ENCODE assay signal across 19 cellular contexts in genomic region chr9:84419203-84419602, GRCh38.
DNase-seq lines count a peak whose midpoint lies in the region; ATAC-seq and TF ChIP-seq lines count a peak whose summit lies in the region.
"Had no signal": no experiment of that assay in that cellular context is flagged by ENCODE, and none has a peak within 500 bp of the region (broad histone marks: within the 10 kb centered on the region; RNA-seq: fewer than 3 reads in every experiment).

No MANE protein-coding gene starts in this region.

- H4K5ac ChIP-seq in H9 (ENCODE audit: insufficient read length, low read depth, low read length) = no peak overlapping the region

- H3K27ac Mint-ChIP-seq in H9 = no peak overlapping the region
- no peak overlapping the region for H3K27ac Mint-ChIP-seq in naive thymus-derived CD8-positive, alpha-beta T cell
- H3K27ac Mint-ChIP-seq: activated T-helper 17 cell treated with anti-CD3 and anti-CD28 coated beads, Interleukin-2, amount 50 U/mL, for 72 hours; naive thymus-derived CD4-positive, alpha-beta T cell; stimulated activated naive CD8-positive, alpha-beta T cell treated with anti-CD3 and anti-CD28 coated beads, Interleukin-15, Interleukin-2, amounts not matched to agents 100 ng/mL and 50 ng/mL, for 24 hours; T-helper 2 cell treated with Interferon-gamma antibody and Interleukin-4, amounts not matched to agents 5 μg/mL and 100 μg/mL, for 36 hours had no signal

- 0 out of 2 replicates have a peak, but pooled peaks have one; percentile 12 for TF ChIP-seq CTCF in AG10803 (conservative IDR thresholded peaks at IDR 0.05; ENCODE audit: low read length)
- TF ChIP-seq CTCF in H9 (conservative IDR thresholded peaks at IDR 0.05) = peak; percentile 60
- TF ChIP-seq CTCF in PC-3 (conservative IDR thresholded peaks at IDR 0.05; ENCODE audit: low read depth, low read length) = peak; percentile 40; the same call in 1 of the 2 replicates

- H3K18ac ChIP-seq in H9 (ENCODE audit: insufficient read length, low read depth, low read length) = no peak overlapping the region

- no peak overlapping the region for H4K91ac ChIP-seq in H9 (ENCODE audit: insufficient read length, low read depth, low read length)

- H3K27ac ChIP-seq in H9 (ENCODE audit: insufficient read length, low read depth, low read length) (no peak overlapping the region), PC-3 (ENCODE audit: low read length) (no peak overlapping the region), caudate nucleus (ENCODE audit: low read depth, low read length) (no peak overlapping the region)
- H3K27ac ChIP-seq: body of pancreas, HL-60, RWPE1 had no signal

- H3K9ac ChIP-seq in H9 (ENCODE audit: extremely low read depth, insufficient read length, low read length) (no peak overlapping the region), PC-3 (ENCODE audit: low read length) (no peak overlapping the region)

- WGBS in H9 (ENCODE audit: extremely low coverage, insufficient read length, low lambda C conversion rate) = no CpG with 5 or more reads among the region's 2 CpGs

- H4K20me1 ChIP-seq in H9 (ENCODE audit: control insufficient read depth, insufficient read depth, insufficient read length) = no peaks in the 10 kb centered on the region
- no peaks in the 10 kb centered on the region for H4K20me1 ChIP-seq in PC-3 (ENCODE audit: low read length)

- H4K8ac ChIP-seq in H9 (replicated peaks; ENCODE audit: insufficient read length, low read depth, low read length) = no peak overlapping the region

- ATAC-seq in PC-3 = no peak
- no peak for ATAC-seq in naive thymus-derived CD8-positive, alpha-beta T cell
- ATAC-seq: activated T-helper 17 cell treated with anti-CD3 and anti-CD28 coated beads, Interleukin-2, amount 50 U/mL, for 72 hours; body of pancreas; naive thymus-derived CD4-positive, alpha-beta T cell had no signal

- H2AFZ ChIP-seq in H9 (ENCODE audit: low read length) (no peak overlapping the region), PC-3 (ENCODE audit: low read length) (no peak overlapping the region)

- H2BK12ac ChIP-seq in H9 (ENCODE audit: insufficient read length, low read depth, low read length) = no peak overlapping the region

- no peak overlapping the region for H3K4me3 Mint-ChIP-seq in H9
- H3K4me3 Mint-ChIP-seq in naive thymus-derived CD8-positive, alpha-beta T cell = no peak overlapping the region
- H3K4me3 Mint-ChIP-seq: activated T-helper 17 cell treated with anti-CD3 and anti-CD28 coated beads, Interleukin-2, amount 50 U/mL, for 72 hours; naive thymus-derived CD4-positive, alpha-beta T cell; stimulated activated naive CD8-positive, alpha-beta T cell treated with anti-CD3 and anti-CD28 coated beads, Interleukin-15, Interleukin-2, amounts not matched to agents 100 ng/mL and 50 ng/mL, for 24 hours; T-helper 2 cell treated with Interferon-gamma antibody and Interleukin-4, amounts not matched to agents 5 μg/mL and 100 μg/mL, for 36 hours had no signal

- H3K4me1 ChIP-seq in H9 (ENCODE audit: insufficient read depth, low read length) = no peaks in the 10 kb centered on the region
- no peaks in the 10 kb centered on the region for H3K4me1 ChIP-seq in PC-3 (ENCODE audit: insufficient read depth, low read length)
- H3K4me1 ChIP-seq: body of pancreas had no signal

- no peaks in the 10 kb centered on the region for H3K79me1 ChIP-seq in H9 (ENCODE audit: insufficient read depth, low read depth, low read length, poor library complexity, severe bottlenecking)

- no peak overlapping the region for H3K14ac ChIP-seq in H9 (ENCODE audit: insufficient read depth, low read length)

- H3T11ph ChIP-seq in H9 (ENCODE audit: low read length) = no peak overlapping the region

- H3K4ac ChIP-seq in H9 (ENCODE audit: low read depth, low read length) = no peak overlapping the region

- H3K4me3 ChIP-seq in AG10803 (ENCODE audit: low read length) (no peak overlapping the region), PC-3 (ENCODE audit: low read length) (no peak overlapping the region)
- H3K4me3 ChIP-seq: body of pancreas had no signal

- H3K36me3 Mint-ChIP-seq in H9 (ENCODE audit: insufficient read depth in 1 of 3, low read depth in 3 of 3) = peaks cover 5 to 11% (median 5%) of the 10 kb centered on the region in 3 experiments
- H3K36me3 Mint-ChIP-seq in naive thymus-derived CD8-positive, alpha-beta T cell = peaks cover 0 to 7% (median 4%) of the 10 kb centered on the region in 3 donors
- H3K36me3 Mint-ChIP-seq: naive thymus-derived CD4-positive, alpha-beta T cell had no signal

- no peak overlapping the region for H2BK15ac ChIP-seq in H9 (ENCODE audit: low read depth, low read length)

- H3K9me2 ChIP-seq in PC-3 (replicated peaks; ENCODE audit: low read length) = no peaks in the 10 kb centered on the region

- H2BK120ac ChIP-seq in H9 (ENCODE audit: low read depth, low read length, poor library complexity, severe bottlenecking) = no peak overlapping the region

- intact Hi-C loops in PC-3 (cut with micrococcal nuclease) = no loop called here

- no peaks in the 10 kb centered on the region for H3K27me3 Mint-ChIP-seq in H9 (ENCODE audit: low read depth)
- H3K27me3 Mint-ChIP-seq in naive thymus-derived CD8-positive, alpha-beta T cell = peaks cover 0 to 42% (median 18%) of the 10 kb centered on the region in 5 donors

- peaks cover 12% of the 10 kb centered on the region for H3K9me3 ChIP-seq in H9 (ENCODE audit: control insufficient read depth, low read depth, low read length)
- no peaks in the 10 kb centered on the region for H3K9me3 ChIP-seq in PC-3 (ENCODE audit: low read length)
- H3K9me3 ChIP-seq: body of pancreas had no signal

- H3K4me1 Mint-ChIP-seq in H9 = no peaks in the 10 kb centered on the region
- peaks cover 0 to 2% (median 0%) of the 10 kb centered on the region in 4 donors for H3K4me1 Mint-ChIP-seq in naive thymus-derived CD8-positive, alpha-beta T cell
- H3K4me1 Mint-ChIP-seq: activated T-helper 17 cell treated with anti-CD3 and anti-CD28 coated beads, Interleukin-2, amount 50 U/mL, for 72 hours; naive thymus-derived CD4-positive, alpha-beta T cell had no signal

- peaks cover 10% of the 10 kb centered on the region in 2 experiments for H3K9me3 Mint-ChIP-seq in H9
- peaks cover 0 to 13% (median 6%) of the 10 kb centered on the region in 9 donors for H3K9me3 Mint-ChIP-seq in naive thymus-derived CD8-positive, alpha-beta T cell

- POLR2A ChIA-PET in PC-3 (lab: Charles Lee; ENCODE audit: unreplicated experiment) = no interaction called here
- POLR2A ChIA-PET in naive thymus-derived CD8-positive, alpha-beta T cell (lab: Charles Lee) = no interaction called here

- no peak overlapping the region for H2BK5ac ChIP-seq in H9 (ENCODE audit: insufficient read length, low read length)

- H2BK20ac ChIP-seq in H9 (ENCODE audit: low read depth, low read length, poor library complexity, severe bottlenecking) = no peak overlapping the region

- CTCF ChIA-PET in PC-3 (lab: Charles Lee) = no interaction called here

- H3F3A ChIP-seq in PC-3 (ENCODE audit: low read length, unreplicated experiment) = no peaks in the 10 kb centered on the region

- no peaks in the 10 kb centered on the region for H3K27me3 ChIP-seq in H9 (ENCODE audit: insufficient read depth, low read length)
- H3K27me3 ChIP-seq in PC-3 (ENCODE audit: low read length) = peaks cover 9% of the 10 kb centered on the region; the same call in 1 of the 2 replicates
- H3K27me3 ChIP-seq: body of pancreas had no signal

- H3K36me3 ChIP-seq in PC-3 (ENCODE audit: low read depth, low read length) = no peaks in the 10 kb centered on the region

- DNase-seq in AG10803 (ENCODE audit: low read depth) (no peak), H9 (no peak), PC-3 (no peak), iPS DF 4.7 (ENCODE audit: extremely low read depth, low spot score) (peak; percentile 14), NCI-H748 (lab: John Stamatoyannopoulos, UW; ENCODE audit: unreplicated experiment) (no peak), caudate nucleus (lab: John Stamatoyannopoulos, UW) (no peak), NCI-H1092 (lab: John Stamatoyannopoulos, UW) (no peak)
- no peak for DNase-seq in naive thymus-derived CD8-positive, alpha-beta T cell
- DNase-seq: activated CD4-positive, alpha-beta T cell treated with anti-CD3 and anti-CD28 coated beads, Interleukin-2, amount 50 U/mL, for 48 hours; body of pancreas; C1 segment of cervical spinal cord; naive thymus-derived CD4-positive, alpha-beta T cell; NCI-H1048; NCI-H345 had no signal

- no peak overlapping the region for H3K23ac ChIP-seq in H9 (ENCODE audit: insufficient read length, low read depth, low read length)

- no peak overlapping the region for H3K56ac ChIP-seq in H9 (ENCODE audit: insufficient read length, low read depth, low read length)

- H3K79me2 ChIP-seq in H9 (ENCODE audit: insufficient read depth, low read length) (no peaks in the 10 kb centered on the region), PC-3 (ENCODE audit: low read length) (no peaks in the 10 kb centered on the region)

- H3K23me2 ChIP-seq in H9 (ENCODE audit: insufficient read length, low read depth, low read length, poor library complexity, severe bottlenecking) = no peaks in the 10 kb centered on the region

- H2AK5ac ChIP-seq in H9 (ENCODE audit: insufficient read length, low read length) = no peak overlapping the region

- H3K4me2 ChIP-seq in H9 (ENCODE audit: insufficient read depth, insufficient read length, low read length) = no peak overlapping the region
- H3K4me2 ChIP-seq in PC-3 (ENCODE audit: low read length) = no peak overlapping the region

- no TSS peak for BruUV-seq in PC-3 (replicated peaks; lab: Mats Ljungman, UMichigan)
